11 cellular contexts compared by ENCODE assay signal in genomic region chr6:46925563-46926253, GRCh38. TPM values are rescaled to one million over a fixed set of nuclear protein-coding genes. Genes with fewer than 3 reads are reported as not detected.
A peak's percentile ranks its signal among the peaks of the same experiment; 100 is the strongest.
DNase-seq lines count a peak whose midpoint lies in the region; ATAC-seq, FAIRE-seq and TF ChIP-seq lines count a peak whose summit lies in the region.
"Had no signal": no experiment of that assay in that cellular context is flagged by ENCODE, and none has a peak within 500 bp of the region (broad histone marks: within the 10 kb centered on the region; RNA-seq: fewer than 3 reads in every experiment).

No MANE protein-coding gene starts in this region.

- H3K27me3 ChIP-seq in BJ (ENCODE audit: control insufficient read depth, insufficient read depth, low read length) (no peaks in the 10 kb centered on the region), pancreas (peaks cover 0 to 6% (median 2%) of the 10 kb centered on the region in 4 donors)

- peak overlapping the region; percentile 34 to 78 (median 47) for H3K27ac ChIP-seq in pancreas

- no peaks in the 10 kb centered on the region for H3K36me3 ChIP-seq in BJ (ENCODE audit: control insufficient read depth, insufficient read depth, low read length)
- no peaks in the 10 kb centered on the region for H3K36me3 ChIP-seq in pancreas

- POLR2A ChIA-PET in BJ (lab: Charles Lee), result no interaction called here

- 14 to 25% methylated on average over 6 of the region's 6 CpGs for WGBS in pancreas, 2 donors

- FAIRE-seq in pancreas (lab: Jason Lieb, UNC), result no peak

- H3K4me3 ChIP-seq in BJ (ENCODE audit: low read depth, low read length) (no peak overlapping the region), fibroblast of pulmonary artery (replicated peaks; ENCODE audit: low read depth, low read length) (no peak overlapping the region), pancreas (no peak overlapping the region)

- TF ChIP-seq CTCF in BJ (IDR thresholded peaks at IDR 0.05; ENCODE audit: insufficient read depth, low read depth, low read length) (no peak), fibroblast of pulmonary artery (IDR thresholded peaks at IDR 0.05; ENCODE audit: low read length, missing control alignments) (no peak), pancreas (IDR thresholded peaks at IDR 0.05) (no peak)

- H3K4me1 ChIP-seq in pancreas, result peaks cover 0 to 28% (median 14%) of the 10 kb centered on the region in 3 donors

- H3K9me3 ChIP-seq in pancreas, result no peaks in the 10 kb centered on the region

- ATAC-seq in pancreas (peak; percentile 88 to 92 (median 92)), HG03457 (IDR thresholded peaks at IDR 0.05; ENCODE audit: unreplicated experiment) (no peak)

- intact Hi-C loops in pancreas (cut with DNase I), result no loop called here

- CTCF ChIA-PET in BJ (lab: Yijun Ruan, JAX), result interaction anchor here (1.0 to 1.5 kb wide), 3 partner anchors 19 to 70 kb away, joined by 3 read pairs; no protein-coding TSS in a partner anchor

- DNase-seq in BJ (ENCODE audit: low read depth), result peak; percentile 27
- peak; percentile 65 for DNase-seq in RPMI7951 (ENCODE audit: low read depth)
- peak; percentile 93 for DNase-seq in fibroblast of pulmonary artery (ENCODE audit: low read depth)
- DNase-seq in pancreas, result peak in 4 of 6 donors; percentile 44 to 77 (median 48)
- no peak for DNase-seq in NCI-H526 treated with DMSO at 0.1 percent for 48 hours (lab: John Stamatoyannopoulos, UW)
- DNase-seq in COR-L47 (lab: John Stamatoyannopoulos, UW), result no peak
- DNase-seq in NCI-H345 treated with DMSO at 0.1 percent for 48 hours (lab: John Stamatoyannopoulos, UW; ENCODE audit: unreplicated experiment), result no peak
- DNase-seq: glutamatergic neuron, NCI-H1417 treated with DMSO at 0.1 percent for 48 hours, nephron progenitor cell had no signal

RNA-seq across cellular contexts. Expression of gene ADGRF5, which starts 4.0 kb away (rescaled TPM):
- polyA plus RNA-seq in BJ (2011; rRNA removed) (not detected in 2 replicates), pancreas (1 to 10 TPM; 2.6 to 7.6 TPM)
- not detected in 2 replicates for polyA minus RNA-seq in BJ (2011; rRNA and poly(A)+ RNA removed)
- 0.12 and 0.20 TPM in 2 replicates for total RNA-seq in RPMI7951 (2014; rRNA removed; shearing (Covaris generic))
- 1 to 10 TPM; 2.2 to 6.6 (median 4.0) TPM for total RNA-seq in pancreas

Comparison
In these comparisons a context has a peak if more than half of its experiments do, and no peak if none do; other contexts are left out.
1. DNase-seq: peak in BJ (single experiment), RPMI7951 (single experiment), fibroblast of pulmonary artery (single experiment) and pancreas (4 of 6); none in NCI-H526 treated with DMSO at 0.1 percent for 48 hours (single experiment), COR-L47 (single experiment) and NCI-H345 treated with DMSO at 0.1 percent for 48 hours (single experiment).